In the genomic region with DNA sequence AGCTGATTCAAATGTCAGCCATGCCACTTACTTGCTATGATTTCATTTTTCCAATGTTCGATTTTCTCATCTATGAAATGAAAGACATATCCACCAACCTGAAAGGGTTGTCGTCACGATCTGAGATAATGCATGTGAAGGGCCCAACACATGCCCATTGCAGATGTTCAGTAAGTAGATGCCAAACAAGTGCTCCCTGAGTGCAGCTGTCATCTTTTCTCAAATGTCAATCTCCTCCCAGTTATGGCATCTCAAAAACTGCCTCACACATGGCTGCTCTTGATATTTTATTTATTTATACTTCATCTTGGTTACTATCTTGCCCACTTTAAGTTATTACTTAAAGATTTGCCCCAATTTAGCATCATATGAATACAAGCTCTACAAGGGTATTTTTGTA, we compare ENCODE assay signal across 21 cellular contexts.
"Had no signal": no experiment of that assay in that cellular context is flagged by ENCODE, and none has a peak within 500 bp of the region (broad histone marks: within the 10 kb centered on the region; RNA-seq: fewer than 3 reads in every experiment).

No MANE protein-coding gene starts in this region.

- ATAC-seq: foreskin keratinocyte; heart right ventricle; left cardiac atrium; left lung; left ventricle myocardium superior; lower lobe of right lung; mucosa of descending colon; naive thymus-derived CD4-positive, alpha-beta T cell had no signal

- H3K27ac Mint-ChIP-seq: mesothelial cell of epicardium; naive thymus-derived CD4-positive, alpha-beta T cell had no signal

- H3K9me3 Mint-ChIP-seq: mesothelial cell of epicardium had no signal

- DNase-seq: dermis blood vessel endothelial cell; dorsolateral prefrontal cortex; effector CD4-positive, alpha-beta T cell; effector memory CD4-positive, alpha-beta T cell; foreskin keratinocyte; glutamatergic neuron; head of caudate nucleus; heart right ventricle; hippocampal formation; left cardiac atrium; left lung; left ventricle myocardium superior; lower lobe of right lung; mesenchymal stem cell; mucosa of descending colon; naive thymus-derived CD4-positive, alpha-beta T cell had no signal

- H3K4me3 Mint-ChIP-seq: mesothelial cell of epicardium; naive thymus-derived CD4-positive, alpha-beta T cell had no signal

- FAIRE-seq: endothelial cell of umbilical vein, frontal cortex, islet of Langerhans, keratinocyte had no signal

- H3K4me1 Mint-ChIP-seq: mesothelial cell of epicardium had no signal

- H3K27me3 Mint-ChIP-seq: naive thymus-derived CD4-positive, alpha-beta T cell had no signal
